Comparison of ENCODE assay signal across 8 cellular contexts in genomic region chr9:121299467-121300282, GRCh38. TPM values are rescaled to one million over a fixed set of nuclear protein-coding genes. Genes with fewer than 3 reads are reported as not detected.
A peak's percentile ranks its signal among the peaks of the same experiment; 100 is the strongest.
DNase-seq lines count a peak whose midpoint lies in the region; ATAC-seq and TF ChIP-seq lines count a peak whose summit lies in the region.

No MANE protein-coding gene starts in this region.

- H3K4me1 ChIP-seq in esophagus (ENCODE audit: control insufficient read depth in 2 of 2, insufficient read depth in 2 of 2, low read length in 1 of 2) (peaks cover 25 to 42% of the 10 kb centered on the region in 2 donors), mucosa of descending colon (ENCODE audit: low read depth) (peaks cover 26% of the 10 kb centered on the region), tibial nerve (peaks cover 11 to 92% (median 81%) of the 10 kb centered on the region in 4 donors)

- TF ChIP-seq CTCF in BJ (IDR thresholded peaks at IDR 0.05; ENCODE audit: insufficient read depth, low read depth, low read length), result no peak
- no peak for TF ChIP-seq CTCF in WI38 (IDR thresholded peaks at IDR 0.05; ENCODE audit: low read depth, low read length)
- no peak for TF ChIP-seq CTCF in mucosa of descending colon (IDR thresholded peaks at IDR 0.05)
- TF ChIP-seq CTCF in tibial nerve (IDR thresholded peaks at IDR 0.05), result peak in 1 of 5 experiments; percentile 1

- H3K27ac ChIP-seq in esophagus (ENCODE audit: low read depth in 2 of 2, low read length in 1 of 2) (peak overlapping the region; percentile 83 to 91), tibial nerve (peak overlapping the region; percentile 87 to 99 (median 96))

- CTCF ChIA-PET in BJ (lab: Yijun Ruan, JAX), result interaction anchor here (0.7 to 2.3 kb wide), 9 partner anchors 10 to 88 kb away, joined by 3 to 15 read pairs (median 4); partner anchors contain the start of gene GSN

- POLR2A ChIA-PET in BJ (lab: Charles Lee), result no interaction called here

- ATAC-seq in GM21786 (IDR thresholded peaks at IDR 0.05; ENCODE audit: unreplicated experiment) (peak; percentile 42), mucosa of descending colon (peak; percentile 76), HG03039 (IDR thresholded peaks at IDR 0.05; ENCODE audit: unreplicated experiment) (no peak)

- intact Hi-C loops in mucosa of descending colon (cut with DNase I, micrococcal nuclease), result no loop called here

- no peaks in the 10 kb centered on the region for H3K27me3 ChIP-seq in BJ (ENCODE audit: control insufficient read depth, insufficient read depth, low read length)
- H3K27me3 ChIP-seq in esophagus (ENCODE audit: control insufficient read depth in 1 of 2, insufficient read depth in 2 of 2, low read length in 2 of 2), result no peaks in the 10 kb centered on the region
- H3K27me3 ChIP-seq in tibial nerve, result no peaks in the 10 kb centered on the region

- H3K36me3 ChIP-seq in BJ (ENCODE audit: control insufficient read depth, insufficient read depth, low read length), result peaks cover 37% of the 10 kb centered on the region
- peaks cover 6 to 25% of the 10 kb centered on the region in 2 donors for H3K36me3 ChIP-seq in esophagus (ENCODE audit: control insufficient read depth in 2 of 2, insufficient read depth in 2 of 2, low read length in 1 of 2)
- no peaks in the 10 kb centered on the region for H3K36me3 ChIP-seq in mucosa of descending colon (ENCODE audit: low read depth)
- H3K36me3 ChIP-seq in tibial nerve, result peaks cover 12 to 32% (median 27%) of the 10 kb centered on the region in 3 donors

- H3K4me3 ChIP-seq in BJ (ENCODE audit: low read depth, low read length), result peak overlapping the region; percentile 35
- peak overlapping the region; percentile 44 for H3K4me3 ChIP-seq in WI38 (ENCODE audit: low read depth, low read length)
- H3K4me3 ChIP-seq in esophagus (ENCODE audit: low read depth in 1 of 2, low read length in 2 of 2), result peak overlapping the region; percentile 60 to 72
- no peak overlapping the region for H3K4me3 ChIP-seq in mucosa of descending colon
- peak overlapping the region; percentile 60 to 74 (median 67) for H3K4me3 ChIP-seq in tibial nerve

- DNase-seq in BJ (ENCODE audit: low read depth), result no peak
- peak; percentile 61 to 83 (median 78) for DNase-seq in mucosa of descending colon
- peak; percentile 67 to 78 for DNase-seq in tibial nerve (ENCODE audit: low spot score in 2 of 2)
- no peak for DNase-seq in activated effector memory CD4-positive, alpha-beta T cell treated with anti-CD3 and anti-CD28 coated beads, Interleukin-2, amount 50 U/mL, for 16 hours

- 2% methylated on average over 69 to 74 of the region's 74 CpGs for WGBS in esophagus, 2 donors
- WGBS in tibial nerve, 2 donors, result 2 to 4% methylated on average over 24 to 61 of the region's 74 CpGs

- peak in 1 of 2 donors; percentile 77 for TF ChIP-seq POLR2A in tibial nerve (IDR thresholded peaks at IDR 0.05)

- TF ChIP-seq EP300 in tibial nerve (IDR thresholded peaks at IDR 0.05), result peak in 1 of 2 donors; percentile 75

- no peaks in the 10 kb centered on the region for H3K9me3 ChIP-seq in esophagus (ENCODE audit: control insufficient read depth in 2 of 2, insufficient read depth in 1 of 2, low read depth in 1 of 2, low read length in 1 of 2)
- no peaks in the 10 kb centered on the region for H3K9me3 ChIP-seq in mucosa of descending colon
- no peaks in the 10 kb centered on the region for H3K9me3 ChIP-seq in tibial nerve

RNA-seq across cellular contexts. Expression of gene GSN, which starts 31.7 kb away (rescaled TPM):
- polyA plus RNA-seq in BJ (2011; rRNA removed) (493 and 765 TPM in 2 replicates), esophagus (100 to 1,000 TPM; 198 to 418 TPM)
- 523 and 815 TPM in 2 replicates for polyA minus RNA-seq in BJ (2011; rRNA and poly(A)+ RNA removed)
- total RNA-seq in mucosa of descending colon (100 to 1,000 TPM; 443 to 952 (median 937) TPM), tibial nerve (1,000 to 10,000 TPM; 1,899 to 6,678 (median 4,539) TPM)

Comparison
In these comparisons a context has a peak if more than half of its experiments do, and no peak if none do; other contexts are left out.
1. DNase-seq: peak in mucosa of descending colon (3 of 3) and tibial nerve (2 of 2); none in BJ (single experiment) and activated effector memory CD4-positive, alpha-beta T cell treated with anti-CD3 and anti-CD28 coated beads, Interleukin-2, amount 50 U/mL, for 16 hours (single experiment).